9 cellular contexts compared by ENCODE assay signal in the genomic region with DNA sequence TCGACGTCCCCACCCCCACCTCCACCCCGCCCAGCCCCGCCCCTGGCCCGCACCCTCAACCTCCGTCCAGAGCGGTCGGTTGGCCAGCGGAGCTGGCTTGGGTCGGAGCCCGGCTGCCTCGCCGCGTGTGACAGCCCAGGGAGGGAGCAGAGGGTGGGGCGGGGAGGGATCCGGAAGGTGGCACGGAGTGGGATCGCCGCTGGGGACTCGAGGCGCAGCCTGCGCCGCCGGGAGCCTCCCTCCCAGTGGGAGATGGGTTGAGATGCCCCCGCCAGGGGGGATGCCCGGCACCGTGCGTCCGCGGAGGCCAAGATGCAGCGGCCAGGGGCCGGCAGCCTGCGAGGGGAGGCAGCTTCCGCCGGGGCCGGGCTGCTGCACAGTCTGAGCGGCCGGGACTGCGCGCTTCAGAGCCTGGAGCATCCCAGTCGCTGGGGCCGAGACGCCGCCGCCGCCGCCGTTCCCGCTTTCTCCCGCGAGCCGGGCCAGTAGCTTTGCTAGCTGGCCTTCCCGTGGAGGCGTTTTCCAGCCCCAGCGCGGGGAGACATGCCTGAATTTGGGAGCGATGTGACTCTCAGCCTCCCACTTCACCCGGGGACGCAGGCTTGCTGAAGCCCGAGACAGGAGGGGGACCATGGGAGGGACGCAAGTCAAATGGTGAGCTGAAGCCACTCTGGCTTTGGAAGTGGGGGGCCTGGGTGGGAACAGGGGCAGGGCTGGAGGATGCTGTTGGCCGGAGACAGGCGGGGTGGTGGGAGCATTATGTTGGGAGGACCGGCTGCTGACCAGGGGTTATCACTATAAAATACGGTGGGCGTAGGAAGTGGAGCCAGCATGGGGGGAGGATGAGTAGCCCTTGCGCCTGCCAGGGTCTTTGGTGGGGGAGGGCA. TPM values are rescaled to one million over a fixed set of nuclear protein-coding genes. Genes with fewer than 3 reads are reported as not detected.
DNase-seq lines count a peak whose midpoint lies in the region; ATAC-seq and TF ChIP-seq lines count a peak whose summit lies in the region.
"Had no signal": no experiment of that assay in that cellular context is flagged by ENCODE, and none has a peak within 500 bp of the region (broad histone marks: within the 10 kb centered on the region; RNA-seq: fewer than 3 reads in every experiment).

No MANE protein-coding gene starts in this region.

- intact Hi-C loops in Panc1 (cut with micrococcal nuclease; ENCODE audit: unreplicated experiment) (no loop called here), breast epithelium (cut with DNase I; ENCODE audit: low total_unique reads) (no loop called here), sigmoid colon (cut with DNase I) (loop anchor here (2.0 to 10.0 kb wide), 3 partner anchors 41 to 373 kb away; a partner anchor contains a TSS)

- no peak for TF ChIP-seq POLR2A in breast epithelium (IDR thresholded peaks at IDR 0.05)
- TF ChIP-seq POLR2A in sigmoid colon (IDR thresholded peaks at IDR 0.05): peak; percentile 5 to 35

- DNase-seq in NCI-H82 (lab: John Stamatoyannopoulos, UW) (peak; percentile 37), NCI-H82 treated with DMSO at 0.1 percent for 48 hours (lab: John Stamatoyannopoulos, UW; ENCODE audit: unreplicated experiment) (no peak), Panc1 (ENCODE audit: low read depth, low spot score) (no peak), breast epithelium (ENCODE audit: low spot score in 2 of 2) (peak; percentile 40 to 76), sigmoid colon (peak; percentile 89), SIG-M5 (lab: John Stamatoyannopoulos, UW) (no peak), HuH-7.5 (ENCODE audit: low spot score) (no peak)
- DNase-seq: DND-41 had no signal

- H3K27me3 ChIP-seq in Panc1 (ENCODE audit: control insufficient read depth, insufficient read depth, low read length) (no peaks in the 10 kb centered on the region), breast epithelium (no peaks in the 10 kb centered on the region), iPS-20b (ENCODE audit: insufficient read depth, low read length) (peaks cover 13% of the 10 kb centered on the region; the same call in 1 of the 2 replicates), sigmoid colon (no peaks in the 10 kb centered on the region)

- TF ChIP-seq EP300 in sigmoid colon (IDR thresholded peaks at IDR 0.05): no peak

- ATAC-seq in Panc1: peak; percentile 82

- H3K9me3 ChIP-seq in Panc1 (ENCODE audit: control insufficient read depth, insufficient read depth, low read depth, low read length) (no peaks in the 10 kb centered on the region), breast epithelium (no peaks in the 10 kb centered on the region), iPS-20b (ENCODE audit: insufficient read depth, low read depth, low read length) (no peaks in the 10 kb centered on the region), sigmoid colon (no peaks in the 10 kb centered on the region)

- H3K36me3 ChIP-seq in Panc1 (ENCODE audit: control insufficient read depth, insufficient read depth, low read length) (no peaks in the 10 kb centered on the region), breast epithelium (no peaks in the 10 kb centered on the region), iPS-20b (ENCODE audit: insufficient read depth, low read depth, low read length) (peaks cover 16% of the 10 kb centered on the region), sigmoid colon (peaks cover 0 to 18% (median 7%) of the 10 kb centered on the region in 4 donors)

- CTCF ChIA-PET in Panc1 (lab: Charles Lee): interaction anchor here (0.6 to 1.8 kb wide), 3 partner anchors 22 to 41 kb away, joined by 3 to 13 read pairs (median 3); no protein-coding TSS in a partner anchor

- TF ChIP-seq CTCF in Panc1 (IDR thresholded peaks at IDR 0.05) (no peak), breast epithelium (IDR thresholded peaks at IDR 0.05) (peak in 1 of 3 donors; percentile 10), sigmoid colon (IDR thresholded peaks at IDR 0.05) (no peak)

- no TSS peak for BruUV-seq in Panc1 (replicated peaks; lab: Mats Ljungman, UMichigan)

- peak overlapping the region; percentile 78; the same call in 1 of the 2 replicates for H3K9ac ChIP-seq in iPS-20b (ENCODE audit: low read depth, low read length)

- H3K4me1 ChIP-seq in Panc1 (ENCODE audit: control insufficient read depth, insufficient read depth, low read length) (peaks cover 8% of the 10 kb centered on the region; the same call in 1 of the 2 replicates), breast epithelium (peaks cover 0 to 3% of the 10 kb centered on the region in 2 donors), iPS-20b (ENCODE audit: insufficient read depth, low read length) (peaks cover 30% of the 10 kb centered on the region; the same call in 1 of the 2 replicates), sigmoid colon (peaks cover 0 to 59% (median 46%) of the 10 kb centered on the region in 4 donors)

- in situ Hi-C loops in Panc1 (cut with HindIII; ENCODE audit: low pct_unique_long_range_greater_than_20kb, low sequenced_read_pairs): no loop called here

- POLR2A ChIA-PET in Panc1 (lab: Charles Lee): interaction anchor here (1.4 kb wide), 1 partner anchor 35 kb away, joined by 4 read pairs; no protein-coding TSS in a partner anchor

- H3K27ac ChIP-seq in Panc1 (ENCODE audit: low read length): no peak overlapping the region
- H3K27ac ChIP-seq in breast epithelium: peak overlapping the region; percentile 93 to 96
- H3K27ac ChIP-seq in iPS-20b (ENCODE audit: low read length): no peak overlapping the region
- H3K27ac ChIP-seq in sigmoid colon: peak overlapping the region; percentile 95 to 99 (median 97)

- 3% methylated on average over 67 of the region's 67 CpGs for WGBS in sigmoid colon, 2 donors

- H3K4me3 ChIP-seq in Panc1 (ENCODE audit: low read depth in 2 of 2, low read length in 2 of 2): peak overlapping the region; percentile 46 to 54
- H3K4me3 ChIP-seq in breast epithelium: peak overlapping the region; percentile 70 to 77 (median 76)
- peak overlapping the region; percentile 80 for H3K4me3 ChIP-seq in iPS-20b (ENCODE audit: low read length)
- H3K4me3 ChIP-seq in sigmoid colon: peak overlapping the region; percentile 82 to 97 (median 89)

RNA-seq across cellular contexts. Expression of a gene that starts 40.2 kb away (rescaled TPM):
- total RNA-seq in Panc1 (2021; ENCODE audit: unreplicated experiment) (11.7 TPM), breast epithelium (10 to 100 TPM; 38.9 to 53.9 (median 45.2) TPM), sigmoid colon (100 to 1,000 TPM in 2 of 4 donors, 10 to 100 TPM in 2; 92.7 to 105 (median 99.2) TPM)
- polyA plus RNA-seq in Panc1 (2012; ENCODE audit: insufficient read length): 7.4 TPM
- polyA plus RNA-seq in sigmoid colon: 10 to 100 TPM in 1 of 3 donors, 1 to 10 TPM in 2; 2.3 to 12.0 (median 9.2) TPM

RNA-seq across cellular contexts. Expression of a gene that starts 47.8 kb away (rescaled TPM):
- 75.9 TPM for total RNA-seq in Panc1 (2021; ENCODE audit: unreplicated experiment)
- 53.4 TPM for polyA plus RNA-seq in Panc1 (2012; ENCODE audit: insufficient read length)
- 10 to 100 TPM; 26.9 to 30.9 (median 27.5) TPM for total RNA-seq in breast epithelium
- 10 to 100 TPM; 23.2 to 34.6 (median 26.0) TPM for total RNA-seq in sigmoid colon
- polyA plus RNA-seq in sigmoid colon: 10 to 100 TPM; 23.4 to 49.0 (median 28.2) TPM

RNA-seq across cellular contexts. Expression of a gene that starts 58.7 kb away (rescaled TPM):
- total RNA-seq in Panc1 (2021; ENCODE audit: unreplicated experiment) (not detected), breast epithelium (10 to 100 TPM in 2 of 3 donors, 1 to 10 TPM in 1; 7.5 to 40.5 (median 19.0) TPM), sigmoid colon (1 to 10 TPM in 1 of 4 donors, not detected in 3; 3.9 TPM)
- 0.22 TPM for polyA plus RNA-seq in Panc1 (2012; ENCODE audit: insufficient read length)
- 10 to 100 TPM in 2 of 3 donors, 1 to 10 TPM in 1; 6.3 to 17.8 (median 16.8) TPM for polyA plus RNA-seq in sigmoid colon

Comparison
In these comparisons a context has a peak if more than half of its experiments do, and no peak if none do; other contexts are left out.
1. DNase-seq: peak in NCI-H82 (single experiment), breast epithelium (2 of 2) and sigmoid colon (single experiment); none in NCI-H82 treated with DMSO at 0.1 percent for 48 hours (single experiment), Panc1 (single experiment), SIG-M5 (single experiment) and HuH-7.5 (single experiment).
2. H3K27ac ChIP-seq: peak in breast epithelium (2 of 2) and sigmoid colon (4 of 4); none in Panc1 (single experiment) and iPS-20b (single experiment).
3. Peak in every context shown above with its lines, with median percentiles within 50 percentile points of each other: H3K4me3 ChIP-seq.